In genomic region chr6:106360989-106361430, GRCh38 we compare ENCODE assay signal across 8 cellular contexts. TPM values are rescaled to one million over a fixed set of nuclear protein-coding genes. Genes with fewer than 3 reads are reported as not detected.
DNase-seq lines count a peak whose midpoint lies in the region; ATAC-seq and TF ChIP-seq lines count a peak whose summit lies in the region.

No MANE protein-coding gene starts in this region.

- H3K79me2 ChIP-seq in neural cell (replicated peaks; ENCODE audit: insufficient read depth, low read length), result no peaks in the 10 kb centered on the region

- CTCF ChIA-PET in activated B cell treated with CpG ODN at 0.5 μM for 24 hours (lab: Charles Lee), result interaction anchor here (0.9 to 1.3 kb wide), 2 partner anchors 35 to 151 kb away, joined by 3 read pairs; partner anchors contain the start of gene ATG5

- no peaks in the 10 kb centered on the region for H4K20me1 ChIP-seq in neural cell (ENCODE audit: insufficient read depth)

- peaks cover 11% of the 10 kb centered on the region for H3K4me1 Mint-ChIP-seq in activated B cell treated with CpG ODN at 0.5 μM for 24 hours
- peaks cover 4% of the 10 kb centered on the region for H3K4me1 Mint-ChIP-seq in endodermal cell

- H3K4me3 ChIP-seq in endodermal cell (ENCODE audit: low read length), result peak overlapping the region; percentile 64
- H3K4me3 ChIP-seq in neural cell (ENCODE audit: low read length), result peak overlapping the region; percentile 72

- H3K4me3 Mint-ChIP-seq in activated B cell treated with CpG ODN at 0.5 μM for 24 hours (peak overlapping the region; percentile 85), endodermal cell (peak overlapping the region; percentile 68)

- WGBS in endodermal cell (ENCODE audit: insufficient coverage in 1 of 2, insufficient read length in 1 of 2), 2 experiments, result 5 to 8% methylated on average over 16 to 31 of the region's 31 CpGs

- H3K36me3 Mint-ChIP-seq in activated B cell treated with CpG ODN at 0.5 μM for 24 hours (ENCODE audit: low read depth) (no peaks in the 10 kb centered on the region), endodermal cell (ENCODE audit: low read depth) (no peaks in the 10 kb centered on the region)

- no peak overlapping the region for H2AFZ ChIP-seq in neural cell (ENCODE audit: low read depth, low read length)

- TF ChIP-seq EP300 in neural cell (conservative IDR thresholded peaks at IDR 0.05; ENCODE audit: poor library complexity, severe bottlenecking), result no peak

- H3K27ac ChIP-seq in endodermal cell (ENCODE audit: low read depth, low read length) (no peak overlapping the region), neural cell (ENCODE audit: low read length) (no peak overlapping the region)

- DNase-seq in activated B cell treated with CpG ODN at 0.5 μM for 24 hours, result peak; percentile 44
- DNase-seq in endodermal cell, result peak; percentile 81
- DNase-seq in GM19238 (ENCODE audit: insufficient read length, low spot score), result no peak
- DNase-seq in AG08395 (ENCODE audit: low spot score), result no peak

- POLR2A ChIA-PET in activated B cell treated with CpG ODN at 0.5 μM for 24 hours (lab: Charles Lee), result no interaction called here

- no peak overlapping the region for H3K27ac Mint-ChIP-seq in activated B cell treated with CpG ODN at 0.5 μM for 24 hours
- H3K27ac Mint-ChIP-seq in endodermal cell, result no peak overlapping the region

- H3K9me3 ChIP-seq in endodermal cell (ENCODE audit: control insufficient read depth, low read length) (no peaks in the 10 kb centered on the region), neural cell (ENCODE audit: low read length) (no peaks in the 10 kb centered on the region)

- TF ChIP-seq CTCF in activated B cell treated with CpG ODN at 0.5 μM for 24 hours (IDR thresholded peaks at IDR 0.05) (no peak), endodermal cell (conservative IDR thresholded peaks at IDR 0.05) (no peak), neural cell (IDR thresholded peaks at IDR 0.05; ENCODE audit: poor library complexity, severe bottlenecking) (no peak)

- no peaks in the 10 kb centered on the region for H3F3A ChIP-seq in neural cell (ENCODE audit: insufficient read depth, low read length, poor library complexity, severe bottlenecking)

- H3K9me2 ChIP-seq in neural cell (ENCODE audit: insufficient read depth, low read length), result no peaks in the 10 kb centered on the region

- no peak for TF ChIP-seq RAD21 in neural cell (conservative IDR thresholded peaks at IDR 0.05)

- no peaks in the 10 kb centered on the region for H3K4me1 ChIP-seq in endodermal cell (ENCODE audit: control insufficient read depth, insufficient read depth, low read length)

- H3K4me2 ChIP-seq in neural cell (ENCODE audit: low read length), result no peak overlapping the region

- H3K27me3 ChIP-seq in endodermal cell (ENCODE audit: control insufficient read depth, insufficient read depth, low read length, poor library complexity, severe bottlenecking) (peaks cover 43% of the 10 kb centered on the region), neural cell (ENCODE audit: insufficient read depth, low read depth, low read length) (peaks cover 35% of the 10 kb centered on the region)

- ATAC-seq in GM18909 (IDR thresholded peaks at IDR 0.05; ENCODE audit: poor library complexity, unreplicated experiment) (peak; percentile 31), HG03095 (IDR thresholded peaks at IDR 0.05; ENCODE audit: unreplicated experiment) (peak; percentile 38), activated B cell treated with CpG ODN at 0.5 μM for 24 hours (ENCODE audit: low read depth) (peak; percentile 49), HG02840 (IDR thresholded peaks at IDR 0.05; ENCODE audit: low FRiP score, unreplicated experiment) (no peak)

- H3K9me3 Mint-ChIP-seq in activated B cell treated with CpG ODN at 0.5 μM for 24 hours, result no peaks in the 10 kb centered on the region
- no peaks in the 10 kb centered on the region for H3K9me3 Mint-ChIP-seq in endodermal cell

- H3K9ac ChIP-seq in endodermal cell (ENCODE audit: extremely low read depth, low read length, poor library complexity, severe bottlenecking) (no peak overlapping the region), neural cell (ENCODE audit: low read length) (no peak overlapping the region)

- intact Hi-C loops in activated B cell treated with CpG ODN at 0.5 μM for 24 hours (cut with micrococcal nuclease), result loop anchor here (1.0 to 5.0 kb wide), 4 partner anchors 8 to 756 kb away; partner anchors contain the start of gene BEND3

- H3K36me3 ChIP-seq in endodermal cell (ENCODE audit: control insufficient read depth, insufficient read depth, low read length) (no peaks in the 10 kb centered on the region), neural cell (ENCODE audit: insufficient read depth, low read length) (no peaks in the 10 kb centered on the region)

- peaks cover 23% of the 10 kb centered on the region for H3K27me3 Mint-ChIP-seq in activated B cell treated with CpG ODN at 0.5 μM for 24 hours
- H3K27me3 Mint-ChIP-seq in endodermal cell (ENCODE audit: insufficient read depth), result peaks cover 18% of the 10 kb centered on the region

TF ChIP-seq in neural cell, 6 proteins besides CTCF, POLR2A, EP300 and RAD21:
- TF ChIP-seq EZH2 (IDR thresholded peaks at IDR 0.05; ENCODE audit: borderline replicate concordance, insufficient read depth, low read length, poor library complexity, severe bottlenecking) (peak; percentile 39), REST (IDR thresholded peaks at IDR 0.05; ENCODE audit: borderline replicate concordance) (no peak), SMC3 (conservative IDR thresholded peaks at IDR 0.05; ENCODE audit: poor library complexity) (no peak)

RNA-seq across cellular contexts. Expression of gene CRYBG1, which starts 0.5 kb away (rescaled TPM):
- total RNA-seq in activated B cell treated with CpG ODN at 0.5 μM for 24 hours, result 32.3 and 33.6 TPM in 2 replicates
- total RNA-seq in endodermal cell, result 1 to 10 TPM; 2.5 to 2.7 TPM
- 0.28 TPM for polyA plus RNA-seq in endodermal cell (2013, experiment 1 of 2)
- 0.12 TPM for polyA plus RNA-seq in endodermal cell (2013, experiment 2 of 2)
- polyA plus RNA-seq in neural cell, result 0.04 and 0.73 TPM in 2 replicates
- polyA minus RNA-seq in neural cell, result 0.12 and 0.24 TPM in 2 replicates

RNA-seq across cellular contexts. Expression of gene ATG5, which starts 35.5 kb away (rescaled TPM):
- 29.7 and 30.3 TPM in 2 replicates for total RNA-seq in activated B cell treated with CpG ODN at 0.5 μM for 24 hours
- total RNA-seq in endodermal cell, result 10 to 100 TPM; 29.5 to 31.4 TPM
- 23.4 TPM for polyA plus RNA-seq in endodermal cell (2013, experiment 1 of 2)
- 24.6 TPM for polyA plus RNA-seq in endodermal cell (2013, experiment 2 of 2)
- 44.9 and 45.5 TPM in 2 replicates for polyA plus RNA-seq in neural cell
- 63.0 and 68.9 TPM in 2 replicates for polyA minus RNA-seq in neural cell

Comparison
In these comparisons a context has a peak if more than half of its experiments do, and no peak if none do; other contexts are left out.
1. DNase-seq: peak in activated B cell treated with CpG ODN at 0.5 μM for 24 hours (single experiment) and endodermal cell (single experiment); none in GM19238 (single experiment) and AG08395 (single experiment).